Comparison of ENCODE assay signal across 13 cellular contexts in the genomic region with DNA sequence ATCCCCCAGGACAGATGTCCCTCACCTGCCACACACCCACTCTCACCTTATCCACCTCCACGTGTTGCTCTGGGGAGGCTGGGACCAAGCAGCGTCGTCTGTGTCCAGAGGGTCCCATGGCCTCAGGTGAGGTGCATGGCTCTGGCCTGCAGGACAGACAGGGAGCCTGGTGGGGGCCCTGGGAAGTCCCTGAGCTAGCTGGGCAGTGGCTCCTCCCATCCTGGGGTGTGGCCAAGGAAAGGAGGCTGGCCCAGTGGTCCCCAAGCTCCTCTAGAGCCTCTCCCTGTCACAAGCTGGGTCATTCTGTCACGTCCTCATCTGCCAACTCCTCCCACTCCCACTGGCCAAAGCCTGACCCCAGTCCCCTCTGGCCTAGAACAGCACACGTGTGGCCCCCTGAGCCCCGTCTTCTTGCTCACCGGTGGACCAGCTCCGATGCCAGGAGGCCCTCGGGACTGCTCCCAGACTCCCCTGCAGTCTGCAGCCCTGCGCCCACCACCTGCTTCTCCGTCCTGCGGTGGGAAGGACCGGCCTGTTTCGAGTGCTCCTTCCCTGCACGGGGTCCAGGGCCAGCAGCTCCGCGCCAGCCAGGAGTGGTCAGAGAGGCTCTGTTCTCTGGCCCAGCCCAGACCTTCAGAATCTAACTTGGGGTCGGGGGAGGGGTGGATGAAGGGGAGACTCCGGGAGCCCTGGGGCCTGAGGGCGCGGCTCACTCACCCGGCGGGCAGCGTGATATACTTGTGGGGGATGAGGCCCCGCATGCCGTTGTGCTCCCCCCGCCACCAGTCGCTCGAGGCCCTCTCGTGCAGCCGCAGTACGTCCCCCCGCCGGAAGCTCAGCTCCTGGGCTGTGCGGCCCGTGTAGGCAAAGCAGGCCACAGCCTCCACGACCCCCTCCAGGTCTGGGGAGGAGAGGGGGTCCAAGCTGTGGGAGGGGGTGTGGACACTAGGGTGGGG. TPM values are rescaled to one million over a fixed set of nuclear protein-coding genes. Genes with fewer than 3 reads are reported as not detected.
DNase-seq lines count a peak whose midpoint lies in the region; ATAC-seq, FAIRE-seq and TF ChIP-seq lines count a peak whose summit lies in the region.
"Had no signal": no experiment of that assay in that cellular context is flagged by ENCODE, and none has a peak within 500 bp of the region (broad histone marks: within the 10 kb centered on the region; RNA-seq: fewer than 3 reads in every experiment).

No MANE protein-coding gene starts in this region.

- peak overlapping the region in 1 of 2 experiments; percentile 7; a peak in 1 of 4 replicates for H3K9ac ChIP-seq in K562 (ENCODE audit: insufficient read depth in 1 of 2, low read depth in 2 of 2, low read length in 2 of 2)

- peaks cover 5% of the 10 kb centered on the region; the same call in 1 of the 2 replicates for H4K20me1 ChIP-seq in K562 (replicated peaks; ENCODE audit: control insufficient read depth, insufficient read depth, low read length)

- H3K9me3 ChIP-seq in HEK293 (ENCODE audit: control insufficient read depth, insufficient read depth, low read depth, low read length) (no peaks in the 10 kb centered on the region), K562 (replicated peaks; ENCODE audit: control insufficient read depth, insufficient read depth, low read depth, low read length) (no peaks in the 10 kb centered on the region), thyroid gland (no peaks in the 10 kb centered on the region)
- H3K9me3 ChIP-seq in effector memory CD4-positive, alpha-beta T cell (ENCODE audit: control insufficient read depth, low read length): no peaks in the 10 kb centered on the region
- H3K9me3 ChIP-seq: neutrophil had no signal

- TF ChIP-seq CTCF in HEK293 (tag by site-specific recombination; IDR thresholded peaks at IDR 0.05) (no peak), K562 (IDR thresholded peaks at IDR 0.05 in 2 of 3, conservative IDR thresholded peaks at IDR 0.05 in 1 of 3; ENCODE audit: insufficient read depth in 2 of 3, low read depth in 1 of 3, low read length in 3 of 3) (no peak), thyroid gland (IDR thresholded peaks at IDR 0.05) (no peak)

- no peaks in the 10 kb centered on the region for H3K9me1 ChIP-seq in K562 (ENCODE audit: control insufficient read depth, insufficient read depth, low read length)

- H3K79me2 ChIP-seq in K562 (ENCODE audit: control insufficient read depth, insufficient read depth, low read length): no peaks in the 10 kb centered on the region

- ATAC-seq in K562: peak; percentile 91

- intact Hi-C loops in K562 (cut with micrococcal nuclease): no loop called here
- intact Hi-C loops in thyroid gland (cut with DNase I): no loop called here

- TSS peak; percentile 29 for BruUV-seq in K562 (replicated peaks; lab: Mats Ljungman, UMichigan)

- H3K4me2 ChIP-seq in K562 (ENCODE audit: insufficient read depth, low read length): no peak overlapping the region

- no peak for TF ChIP-seq EP300 in K562 (IDR thresholded peaks at IDR 0.05; ENCODE audit: low read length)

- TF ChIP-seq POLR2A in K562 (conservative IDR thresholded peaks at IDR 0.05) (no peak), thyroid gland (IDR thresholded peaks at IDR 0.05) (no peak)

- peak; percentile 70 for FAIRE-seq in K562 (lab: Jason Lieb, UNC)
- FAIRE-seq: D721Med had no signal

- POLR2A ChIA-PET in HEK293 (lab: Yijun Ruan, JAX) (interaction anchor here (0.8 to 0.9 kb wide), 3 partner anchors 9 to 19 kb away, joined by 3 to 6 read pairs (median 4); no protein-coding TSS in a partner anchor), K562 (lab: Yijun Ruan, JAX) (interaction anchor here (0.6 to 1.5 kb wide), 5 partner anchors 9 to 903 kb away, joined by 3 to 5 read pairs (median 3); no protein-coding TSS in a partner anchor)

- H3K4me3 ChIP-seq in HEK293 (ENCODE audit: low read depth, low read length) (no peak overlapping the region), K562 (no peak overlapping the region), thyroid gland (replicated peaks in 1 of 3) (no peak overlapping the region)
- H3K4me3 ChIP-seq in effector memory CD4-positive, alpha-beta T cell (ENCODE audit: insufficient read depth, low read depth, low read length, poor library complexity, severe bottlenecking): no peak overlapping the region

- CTCF ChIA-PET in HEK293 (lab: Yijun Ruan, JAX) (interaction anchor here (9.6 kb wide), 1 partner anchor 14 kb away, joined by 72 read pairs; no protein-coding TSS in a partner anchor), K562 (lab: Yijun Ruan, JAX; ENCODE audit: low intra/inter-chr PET ratio) (no interaction called here)

- H3K27ac ChIP-seq in HEK293 (ENCODE audit: extremely low read depth, low read depth, low read length): no peak overlapping the region
- H3K27ac ChIP-seq in K562 (ENCODE audit: extremely low read depth, low read depth, low read length): no peak overlapping the region
- H3K27ac ChIP-seq in effector memory CD4-positive, alpha-beta T cell (ENCODE audit: insufficient read depth, low read length, poor library complexity, severe bottlenecking): no peak overlapping the region
- no peak overlapping the region for H3K27ac ChIP-seq in thyroid gland
- H3K27ac ChIP-seq: neutrophil had no signal

- WGBS in K562 (ENCODE audit: insufficient coverage, low coverage, missing lambda C conversion rate): 55% methylated on average over 8 of the region's 37 CpGs
- WGBS in thyroid gland, 2 donors: 53 to 57% methylated on average over 5 of the region's 37 CpGs

- H3K4me1 ChIP-seq in HEK293 (ENCODE audit: control insufficient read depth, insufficient read depth, low read length) (no peaks in the 10 kb centered on the region), K562 (replicated peaks in 1 of 2; ENCODE audit: control insufficient read depth in 2 of 2, insufficient read depth in 2 of 2, low read length in 2 of 2) (peaks cover under 1 to 63% of the 10 kb centered on the region in 2 experiments; a peak in 3 of 5 replicates), thyroid gland (no peaks in the 10 kb centered on the region)
- peaks cover 5% of the 10 kb centered on the region for H3K4me1 ChIP-seq in effector memory CD4-positive, alpha-beta T cell (ENCODE audit: control insufficient read depth, insufficient read depth, low read length, poor library complexity, severe bottlenecking)

- no peak overlapping the region for H2AFZ ChIP-seq in K562 (ENCODE audit: low read depth, low read length)

- H3K27me3 ChIP-seq in K562 (ENCODE audit: control insufficient read depth in 2 of 2, insufficient read depth in 2 of 2, low read length in 2 of 2) (no peaks in the 10 kb centered on the region), thyroid gland (no peaks in the 10 kb centered on the region)
- no peaks in the 10 kb centered on the region for H3K27me3 ChIP-seq in effector memory CD4-positive, alpha-beta T cell (replicated peaks; ENCODE audit: control insufficient read depth, insufficient read depth, low read length, poor library complexity, severe bottlenecking)
- H3K27me3 ChIP-seq: neutrophil had no signal

- peak; percentile 78 for DNase-seq in G401 (ENCODE audit: low spot score)
- peak; percentile 67 to 77 (median 74) for DNase-seq in K562 (ENCODE audit: extremely low read depth in 1 of 4, low spot score in 3 of 4)
- no peak for DNase-seq in D341Med (ENCODE audit: low spot score)
- DNase-seq in effector memory CD4-positive, alpha-beta T cell: no peak
- DNase-seq in thyroid gland: no peak
- DNase-seq: amniotic stem cell; NCI-H1930; SIG-M5; stimulated activated CD4-positive, alpha-beta T cell treated with anti-CD3 and anti-CD28 coated beads, Interleukin-2, amount 100 ng/mL, for 48 hours had no signal

- TF ChIP-seq RAD21 in K562 (CRISPR knock-in tag; conservative IDR thresholded peaks at IDR 0.05 in 1 of 2, IDR thresholded peaks at IDR 0.05 in 1 of 2): no peak

- in situ Hi-C loops in G401 (cut with HindIII; ENCODE audit: low sequenced_read_pairs): no loop called here
- in situ Hi-C loops in K562 (cut with MboI): no loop called here

- no peaks in the 10 kb centered on the region for H3K36me3 ChIP-seq in HEK293 (ENCODE audit: control insufficient read depth in 2 of 2, insufficient read depth in 1 of 2, low read length in 2 of 2)
- H3K36me3 ChIP-seq in K562 (ENCODE audit: control insufficient read depth, insufficient read depth, low read length): peaks cover 18% of the 10 kb centered on the region; the same call in 2 of the 3 replicates
- H3K36me3 ChIP-seq in effector memory CD4-positive, alpha-beta T cell (ENCODE audit: control insufficient read depth, insufficient read depth, low read length): peaks cover 33% of the 10 kb centered on the region
- no peaks in the 10 kb centered on the region for H3K36me3 ChIP-seq in thyroid gland

RNA-seq across cellular contexts. Expression of gene AVPR2, which starts 4.8 kb away (rescaled TPM):
- 0.25 TPM in 1 of 2 replicates, not detected in the other for total RNA-seq in G401 (2014; rRNA removed; shearing (Covaris generic))
- total RNA-seq in K562 (2011; cell fraction: chromatin; rRNA removed; ENCODE audit: low replicate concordance): not detected in 2 replicates
- not detected in 2 replicates for total RNA-seq in K562 (2011; cell fraction: nucleolus; rRNA removed)
- not detected in 2 replicates for total RNA-seq in K562 (2011; cell fraction: nucleoplasm; rRNA removed)
- not detected in 2 replicates for total RNA-seq in K562 (2014; rRNA removed)
- total RNA-seq in K562 (2014; rRNA removed; fragmentation: Illumina TruSeq; extraction: Trizol): not detected in 2 replicates
- not detected in 2 replicates for total RNA-seq in K562 (2015; rRNA removed; fragmentation: Illumina TruSeq; extraction: Trizol)
- total RNA-seq in K562 (2021): not detected in 2 replicates
- not detected in 2 replicates for polyA plus RNA-seq in K562 (2011; rRNA removed)
- not detected in 2 replicates for polyA plus RNA-seq in K562 (2011; cell fraction: cytosol; rRNA removed)
- not detected in 2 replicates for polyA plus RNA-seq in K562 (2011; cell fraction: nucleus; rRNA removed)
- polyA plus RNA-seq in K562 (2012): 0.56 and 0.65 TPM in 2 replicates
- not detected in 2 replicates for polyA plus RNA-seq in K562 (2014; fragmentation: Illumina TruSeq; extraction: Trizol)
- not detected for polyA plus RNA-seq in K562 (2014; fragmentation: Nextera tagmentation; extraction: Ambion mirVana)
- not detected in 2 replicates for polyA plus RNA-seq in K562 (2014; rRNA removed)
- not detected in 2 replicates for polyA minus RNA-seq in K562 (2011; rRNA and poly(A)+ RNA removed)
- polyA minus RNA-seq in K562 (2011; cell fraction: cytosol; rRNA and poly(A)+ RNA removed): not detected in 2 replicates
- polyA minus RNA-seq in K562 (2011; cell fraction: nucleus; rRNA and poly(A)+ RNA removed): not detected in 2 replicates
- 1 to 10 TPM in 3 of 4 donors, not detected in 1; 1.1 to 2.8 (median 2.6) TPM for total RNA-seq in thyroid gland
- total RNA-seq: activated CD8-positive, alpha-beta memory T cell treated with anti-CD3 and anti-CD28 coated beads for 36 hours had no signal

RNA-seq across cellular contexts. Expression of gene ARHGAP4, which starts 16.8 kb away (rescaled TPM):
- total RNA-seq in G401 (2014; rRNA removed; shearing (Covaris generic)): 55.7 and 62.6 TPM in 2 replicates
- 54.8 and 157 TPM in 2 replicates for total RNA-seq in K562 (2011; cell fraction: chromatin; rRNA removed; ENCODE audit: low replicate concordance)
- total RNA-seq in K562 (2011; cell fraction: nucleolus; rRNA removed): 105 and 155 TPM in 2 replicates
- total RNA-seq in K562 (2011; cell fraction: nucleoplasm; rRNA removed): 55.0 and 81.2 TPM in 2 replicates
- total RNA-seq in K562 (2014; rRNA removed) (52.7 and 81.2 TPM in 2 replicates), K562 (2014; rRNA removed; fragmentation: Illumina TruSeq; extraction: Trizol) (3.1 and 5.5 TPM in 2 replicates), K562 (2015; rRNA removed; fragmentation: Illumina TruSeq; extraction: Trizol) (32.7 and 36.8 TPM in 2 replicates), K562 (2021) (70.5 and 81.8 TPM in 2 replicates), thyroid gland (10 to 100 TPM in 2 of 4 donors, 1 to 10 TPM in 2; 6.5 to 37.0 (median 12.2) TPM)
- polyA plus RNA-seq in K562 (2011; rRNA removed) (9.6 and 29.7 TPM in 2 replicates), K562 (2014; fragmentation: Illumina TruSeq; extraction: Trizol) (13.5 and 40.2 TPM in 2 replicates), K562 (2014; fragmentation: Nextera tagmentation; extraction: Ambion mirVana) (1 to 10 TPM in 1 of 2 experiments, under 1 TPM in 1; 0.30 to 1.7 TPM), K562 (2014; rRNA removed) (63.7 and 77.8 TPM in 2 replicates)
- polyA plus RNA-seq in K562 (2011; cell fraction: cytosol; rRNA removed): 21.0 and 26.6 TPM in 2 replicates
- 174 and 259 TPM in 2 replicates for polyA plus RNA-seq in K562 (2011; cell fraction: nucleus; rRNA removed)
- polyA plus RNA-seq in K562 (2012): 59.1 and 135 TPM in 2 replicates
- polyA minus RNA-seq in K562 (2011; rRNA and poly(A)+ RNA removed): 3.6 and 6.7 TPM in 2 replicates
- polyA minus RNA-seq in K562 (2011; cell fraction: cytosol; rRNA and poly(A)+ RNA removed): 13.5 and 33.9 TPM in 2 replicates
- 26.9 and 53.0 TPM in 2 replicates for polyA minus RNA-seq in K562 (2011; cell fraction: nucleus; rRNA and poly(A)+ RNA removed)

RNA-seq across cellular contexts. Expression of gene L1CAM, which starts 23.3 kb away (rescaled TPM):
- 31.3 and 34.0 TPM in 2 replicates for total RNA-seq in G401 (2014; rRNA removed; shearing (Covaris generic))
- 1.9 and 4.7 TPM in 2 replicates for total RNA-seq in K562 (2011; cell fraction: chromatin; rRNA removed; ENCODE audit: low replicate concordance)
- total RNA-seq in K562 (2011; cell fraction: nucleolus; rRNA removed): 1.1 and 2.7 TPM in 2 replicates
- 1.5 and 1.8 TPM in 2 replicates for total RNA-seq in K562 (2011; cell fraction: nucleoplasm; rRNA removed)
- total RNA-seq in K562 (2014; rRNA removed) (0.09 and 0.24 TPM in 2 replicates), K562 (2014; rRNA removed; fragmentation: Illumina TruSeq; extraction: Trizol) (0.10 and 0.40 TPM in 2 replicates), K562 (2015; rRNA removed; fragmentation: Illumina TruSeq; extraction: Trizol) (0.11 and 0.36 TPM in 2 replicates), K562 (2021) (0.29 and 0.86 TPM in 2 replicates), thyroid gland (1 to 10 TPM in 1 of 4 donors, under 1 TPM in 3; 0.45 to 2.2 (median 0.75) TPM)
- polyA plus RNA-seq in K562 (2011; rRNA removed) (0.15 and 0.61 TPM in 2 replicates), K562 (2014; fragmentation: Illumina TruSeq; extraction: Trizol) (0.16 and 0.21 TPM in 2 replicates), K562 (2014; fragmentation: Nextera tagmentation; extraction: Ambion mirVana) (not detected), K562 (2014; rRNA removed) (0.62 TPM in 1 of 2 replicates, not detected in the other)
- polyA plus RNA-seq in K562 (2011; cell fraction: cytosol; rRNA removed): 0.10 and 0.19 TPM in 2 replicates
- 1.4 and 1.7 TPM in 2 replicates for polyA plus RNA-seq in K562 (2011; cell fraction: nucleus; rRNA removed)
- polyA plus RNA-seq in K562 (2012): 0.29 and 2.2 TPM in 2 replicates
- 0.18 and 0.21 TPM in 2 replicates for polyA minus RNA-seq in K562 (2011; rRNA and poly(A)+ RNA removed)
- 3.5 TPM in 1 of 2 replicates, not detected in the other for polyA minus RNA-seq in K562 (2011; cell fraction: cytosol; rRNA and poly(A)+ RNA removed)
- 0.44 and 1.1 TPM in 2 replicates for polyA minus RNA-seq in K562 (2011; cell fraction: nucleus; rRNA and poly(A)+ RNA removed)

RNA-seq across cellular contexts. Expression of gene NAA10, which starts 25.5 kb away (rescaled TPM):
- 136 and 159 TPM in 2 replicates for total RNA-seq in G401 (2014; rRNA removed; shearing (Covaris generic))
- 126 and 302 TPM in 2 replicates for total RNA-seq in K562 (2011; cell fraction: chromatin; rRNA removed; ENCODE audit: low replicate concordance)
- 207 and 213 TPM in 2 replicates for total RNA-seq in K562 (2011; cell fraction: nucleolus; rRNA removed)
- 179 and 187 TPM in 2 replicates for total RNA-seq in K562 (2011; cell fraction: nucleoplasm; rRNA removed)
- 152 and 196 TPM in 2 replicates for total RNA-seq in K562 (2014; rRNA removed)
- 101 and 103 TPM in 2 replicates for total RNA-seq in K562 (2014; rRNA removed; fragmentation: Illumina TruSeq; extraction: Trizol)
- 134 and 146 TPM in 2 replicates for total RNA-seq in K562 (2015; rRNA removed; fragmentation: Illumina TruSeq; extraction: Trizol)
- total RNA-seq in K562 (2021): 226 and 231 TPM in 2 replicates
- 105 and 117 TPM in 2 replicates for polyA plus RNA-seq in K562 (2011; rRNA removed)
- 174 and 276 TPM in 2 replicates for polyA plus RNA-seq in K562 (2011; cell fraction: cytosol; rRNA removed)
- 211 and 324 TPM in 2 replicates for polyA plus RNA-seq in K562 (2011; cell fraction: nucleus; rRNA removed)
- 177 and 213 TPM in 2 replicates for polyA plus RNA-seq in K562 (2012)
- polyA plus RNA-seq in K562 (2014; fragmentation: Illumina TruSeq; extraction: Trizol): 192 and 229 TPM in 2 replicates
- 10 to 100 TPM; 11.1 to 26.5 TPM for polyA plus RNA-seq in K562 (2014; fragmentation: Nextera tagmentation; extraction: Ambion mirVana)
- polyA plus RNA-seq in K562 (2014; rRNA removed): 250 and 277 TPM in 2 replicates
- polyA minus RNA-seq in K562 (2011; rRNA and poly(A)+ RNA removed): 45.9 and 88.5 TPM in 2 replicates
- 72.1 and 79.8 TPM in 2 replicates for polyA minus RNA-seq in K562 (2011; cell fraction: cytosol; rRNA and poly(A)+ RNA removed)
- polyA minus RNA-seq in K562 (2011; cell fraction: nucleus; rRNA and poly(A)+ RNA removed): 70.5 and 80.1 TPM in 2 replicates
- 10 to 100 TPM; 58.7 to 89.3 (median 69.7) TPM for total RNA-seq in thyroid gland

RNA-seq across cellular contexts. Expression of gene RENBP, which starts 35.1 kb away (rescaled TPM):
- 7.1 and 8.4 TPM in 2 replicates for total RNA-seq in G401 (2014; rRNA removed; shearing (Covaris generic))
- total RNA-seq in K562 (2011; cell fraction: chromatin; rRNA removed; ENCODE audit: low replicate concordance): 14.9 and 45.4 TPM in 2 replicates
- 31.0 and 32.8 TPM in 2 replicates for total RNA-seq in K562 (2011; cell fraction: nucleolus; rRNA removed)
- 15.7 and 24.1 TPM in 2 replicates for total RNA-seq in K562 (2011; cell fraction: nucleoplasm; rRNA removed)
- total RNA-seq in K562 (2014; rRNA removed): 8.4 and 9.5 TPM in 2 replicates
- 2.7 and 4.0 TPM in 2 replicates for total RNA-seq in K562 (2014; rRNA removed; fragmentation: Illumina TruSeq; extraction: Trizol)
- total RNA-seq in K562 (2015; rRNA removed; fragmentation: Illumina TruSeq; extraction: Trizol): 12.3 and 13.4 TPM in 2 replicates
- total RNA-seq in K562 (2021): 9.6 and 14.8 TPM in 2 replicates
- polyA plus RNA-seq in K562 (2011; rRNA removed): 12.7 and 16.4 TPM in 2 replicates
- 21.2 and 25.6 TPM in 2 replicates for polyA plus RNA-seq in K562 (2011; cell fraction: cytosol; rRNA removed)
- 48.7 and 48.8 TPM in 2 replicates for polyA plus RNA-seq in K562 (2011; cell fraction: nucleus; rRNA removed)
- 24.3 and 60.0 TPM in 2 replicates for polyA plus RNA-seq in K562 (2012)
- 5.6 and 7.3 TPM in 2 replicates for polyA plus RNA-seq in K562 (2014; fragmentation: Illumina TruSeq; extraction: Trizol)
- polyA plus RNA-seq in K562 (2014; fragmentation: Nextera tagmentation; extraction: Ambion mirVana): under 1 TPM in 1 of 2 experiments, not detected in 1; 0.07 TPM
- polyA plus RNA-seq in K562 (2014; rRNA removed): 11.1 and 11.6 TPM in 2 replicates
- polyA minus RNA-seq in K562 (2011; rRNA and poly(A)+ RNA removed): 5.5 and 12.0 TPM in 2 replicates
- polyA minus RNA-seq in K562 (2011; cell fraction: cytosol; rRNA and poly(A)+ RNA removed): 7.0 and 13.6 TPM in 2 replicates
- 9.8 and 16.1 TPM in 2 replicates for polyA minus RNA-seq in K562 (2011; cell fraction: nucleus; rRNA and poly(A)+ RNA removed)
- 10 to 100 TPM in 1 of 4 donors, 1 to 10 TPM in 3; 3.6 to 16.5 (median 4.4) TPM for total RNA-seq in thyroid gland

Comparison
In these comparisons a context has a peak if more than half of its experiments do, and no peak if none do; other contexts are left out.
1. DNase-seq: peak in G401 (single experiment) and K562 (4 of 4); none in D341Med (single experiment), effector memory CD4-positive, alpha-beta T cell (0 of 3) and thyroid gland (0 of 2).